In the genomic region with DNA sequence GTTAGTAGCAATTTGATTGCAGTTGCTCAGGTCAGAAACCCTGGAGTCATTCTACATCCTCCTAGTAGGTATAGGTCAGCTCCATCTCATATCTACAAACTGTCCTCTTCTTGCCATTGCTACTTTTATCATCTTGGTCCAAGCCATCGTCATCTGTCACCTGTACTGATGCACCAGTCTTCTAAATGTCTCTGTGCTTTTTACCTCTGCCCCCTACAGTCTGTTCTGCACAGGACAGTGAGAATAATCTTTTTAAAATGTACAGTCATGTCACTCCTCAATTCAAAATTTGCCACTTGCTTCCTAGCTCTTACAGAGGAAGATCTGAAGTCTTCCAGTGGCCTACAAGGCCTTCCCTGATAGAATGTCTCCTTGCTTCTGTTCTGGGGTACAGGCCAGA, we compare ENCODE assay signal across 1 cellular context.
A peak's percentile ranks its signal among the peaks of the same experiment; 100 is the strongest.
TF ChIP-seq lines count a peak whose summit lies in the region.

No MANE protein-coding gene starts in this region.

TF ChIP-seq in K562, 482 proteins besides CTCF, POLR2A, EP300 and RAD21:
- no peak for TF ChIP-seq U2AF2 (optimal IDR thresholded peaks at IDR 0.05; ENCODE audit: low read depth, low read length)
- no peak for TF ChIP-seq PTRF (tag; IDR thresholded peaks at IDR 0.05)
- TF ChIP-seq TEAD1 (CRISPR knock-in tag; IDR thresholded peaks at IDR 0.05), result no peak
- no peak for TF ChIP-seq ZNF282 (CRISPR knock-in tag; IDR thresholded peaks at IDR 0.05)
- TF ChIP-seq MEIS2 (IDR thresholded peaks at IDR 0.05; ENCODE audit: partially characterized antibody), result peak; percentile 13
- TF ChIP-seq, protein P1, sequence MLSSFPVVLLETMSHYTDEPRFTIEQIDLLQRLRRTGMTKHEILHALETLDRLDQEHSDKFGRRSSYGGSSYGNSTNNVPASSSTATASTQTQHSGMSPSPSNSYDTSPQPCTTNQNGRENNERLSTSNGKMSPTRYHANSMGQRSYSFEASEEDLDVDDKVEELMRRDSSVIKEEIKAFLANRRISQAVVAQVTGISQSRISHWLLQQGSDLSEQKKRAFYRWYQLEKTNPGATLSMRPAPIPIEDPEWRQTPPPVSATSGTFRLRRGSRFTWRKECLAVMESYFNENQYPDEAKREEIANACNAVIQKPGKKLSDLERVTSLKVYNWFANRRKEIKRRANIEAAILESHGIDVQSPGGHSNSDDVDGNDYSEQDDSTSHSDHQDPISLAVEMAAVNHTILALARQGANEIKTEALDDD (IDR thresholded peaks at IDR 0.05), result no peak
- TF ChIP-seq, protein P2, sequence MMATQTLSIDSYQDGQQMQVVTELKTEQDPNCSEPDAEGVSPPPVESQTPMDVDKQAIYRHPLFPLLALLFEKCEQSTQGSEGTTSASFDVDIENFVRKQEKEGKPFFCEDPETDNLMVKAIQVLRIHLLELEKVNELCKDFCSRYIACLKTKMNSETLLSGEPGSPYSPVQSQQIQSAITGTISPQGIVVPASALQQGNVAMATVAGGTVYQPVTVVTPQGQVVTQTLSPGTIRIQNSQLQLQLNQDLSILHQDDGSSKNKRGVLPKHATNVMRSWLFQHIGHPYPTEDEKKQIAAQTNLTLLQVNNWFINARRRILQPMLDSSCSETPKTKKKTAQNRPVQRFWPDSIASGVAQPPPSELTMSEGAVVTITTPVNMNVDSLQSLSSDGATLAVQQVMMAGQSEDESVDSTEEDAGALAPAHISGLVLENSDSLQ (IDR thresholded peaks at IDR 0.05), result peak; percentile 56
- TF ChIP-seq MTA2 (IDR thresholded peaks at IDR 0.05; ENCODE audit: low read depth), result no peak
- TF ChIP-seq NR3C1 (CRISPR knock-in tag; IDR thresholded peaks at IDR 0.05), result no peak
- TF ChIP-seq RCOR1 (IDR thresholded peaks at IDR 0.05; ENCODE audit: borderline replicate concordance in 1 of 2, low read depth in 2 of 2, low read length in 2 of 2), result peak in 1 of 2 experiments; percentile 50; a peak in 1 of 4 replicates
- peak; percentile 72; the same call in 1 of the 2 replicates for TF ChIP-seq CTBP1 (IDR thresholded peaks at IDR 0.05; ENCODE audit: borderline replicate concordance)
- no peak for TF ChIP-seq KLF1 (tag; IDR thresholded peaks at IDR 0.05)
- TF ChIP-seq RBM22 (IDR thresholded peaks at IDR 0.05; ENCODE audit: low read depth, low read length, poor library complexity, severe bottlenecking), result no peak
- TF ChIP-seq ZNF41 (CRISPR knock-in tag; conservative IDR thresholded peaks at IDR 0.05), result no peak
